ENCODE assay signal across 8 cellular contexts in genomic region chr16:88811850-88812736, GRCh38. TPM values are rescaled to one million over a fixed set of nuclear protein-coding genes. Genes with fewer than 3 reads are reported as not detected.
DNase-seq lines count a peak whose midpoint lies in the region; ATAC-seq and TF ChIP-seq lines count a peak whose summit lies in the region.

TSS of gene APRT (minus strand) at chr16:88811928. CDS start at chr16:88811899, 29 bp downstream.

- peak; percentile 76 for ATAC-seq in HG02763 (IDR thresholded peaks at IDR 0.05; ENCODE audit: unreplicated experiment)
- ATAC-seq in activated naive CD8-positive, alpha-beta T cell treated with anti-CD3 and anti-CD28 coated beads, Interleukin-2, amount 50 U/mL, for 24 hours = peak; percentile 58

- no peaks in the 10 kb centered on the region for H3K27me3 Mint-ChIP-seq in activated naive CD8-positive, alpha-beta T cell treated with anti-CD3 and anti-CD28 coated beads, Interleukin-2, amount 50 U/mL, for 24 hours

- H3K36me3 ChIP-seq in cardiac muscle cell = peaks cover 6% of the 10 kb centered on the region
- peaks cover 26 to 29% of the 10 kb centered on the region in 2 experiments for H3K36me3 ChIP-seq in trophoblast cell (ENCODE audit: control insufficient read depth in 1 of 2, insufficient read depth in 2 of 2, low read length in 2 of 2)
- H3K36me3 ChIP-seq in tibial nerve = peaks cover 0 to 38% (median 0%) of the 10 kb centered on the region in 3 donors

- no CpG with 5 or more reads among the region's 83 CpGs for WGBS in trophoblast cell (ENCODE audit: extremely low coverage, insufficient coverage, insufficient read length)
- 1 to 2% methylated on average over 40 to 41 of the region's 83 CpGs for WGBS in tibial nerve, 2 donors

- no peaks in the 10 kb centered on the region for H3K9me3 Mint-ChIP-seq in activated naive CD8-positive, alpha-beta T cell treated with anti-CD3 and anti-CD28 coated beads, Interleukin-2, amount 50 U/mL, for 24 hours

- H3K79me2 ChIP-seq in trophoblast cell (ENCODE audit: control insufficient read depth, insufficient read depth, low read length, poor library complexity) = peaks cover 9% of the 10 kb centered on the region

- peak within 1 kb of the TSS; percentile 95 for H3K27ac Mint-ChIP-seq in activated naive CD8-positive, alpha-beta T cell treated with anti-CD3 and anti-CD28 coated beads, Interleukin-2, amount 50 U/mL, for 24 hours

- peak within 1 kb of the TSS; percentile 82 for H2BK120ac ChIP-seq in trophoblast cell (ENCODE audit: insufficient read depth, low read length, poor library complexity)

- H4K91ac ChIP-seq in trophoblast cell (ENCODE audit: low read depth, low read length) = peak within 1 kb of the TSS; percentile 95

- peak within 1 kb of the TSS; percentile 78 for H2BK5ac ChIP-seq in trophoblast cell (ENCODE audit: low read depth, low read length, poor library complexity)

- H3K4me1 ChIP-seq in cardiac muscle cell (ENCODE audit: low read depth) (peaks cover 9% of the 10 kb centered on the region), trophoblast cell (ENCODE audit: control insufficient read depth in 1 of 2, insufficient read depth in 2 of 2, low read length in 2 of 2) (peaks cover 9 to 22% of the 10 kb centered on the region in 2 experiments), tibial nerve (peaks cover 0 to 35% (median 26%) of the 10 kb centered on the region in 4 donors)

- peak within 1 kb of the TSS; percentile 87 for H3K4me3 Mint-ChIP-seq in activated naive CD8-positive, alpha-beta T cell treated with anti-CD3 and anti-CD28 coated beads, Interleukin-2, amount 50 U/mL, for 24 hours

- H3K27ac ChIP-seq in cardiac muscle cell = peak within 1 kb of the TSS; percentile 84
- H3K27ac ChIP-seq in trophoblast cell (ENCODE audit: low read depth, low read length) = peak within 1 kb of the TSS; percentile 94
- H3K27ac ChIP-seq in tibial nerve = peak within 1 kb of the TSS; percentile 84 to 95 (median 93)

- peak within 1 kb of the TSS; percentile 2 for H3K23ac ChIP-seq in trophoblast cell (ENCODE audit: low read length)

- peak in 1 of 2 donors; percentile 94 for TF ChIP-seq EP300 in tibial nerve (IDR thresholded peaks at IDR 0.05)

- H3K36me3 Mint-ChIP-seq in activated naive CD8-positive, alpha-beta T cell treated with anti-CD3 and anti-CD28 coated beads, Interleukin-2, amount 50 U/mL, for 24 hours (ENCODE audit: low read depth) = peaks cover 28% of the 10 kb centered on the region

- H3K4me2 ChIP-seq in trophoblast cell (ENCODE audit: low read length) = peak within 1 kb of the TSS; percentile 98

- H3K18ac ChIP-seq in trophoblast cell (ENCODE audit: low read length) = peak within 1 kb of the TSS; percentile 68

- peak; percentile 54 to 79 for TF ChIP-seq POLR2A in tibial nerve (IDR thresholded peaks at IDR 0.05)

- H3K4me3 ChIP-seq in GM12875 (ENCODE audit: low read depth, low read length) (peak within 1 kb of the TSS; percentile 94), cardiac muscle cell (peak within 1 kb of the TSS; percentile 67), trophoblast cell (ENCODE audit: low read depth, low read length) (peak within 1 kb of the TSS; percentile 77), tibial nerve (peak within 1 kb of the TSS; percentile 76 to 86 (median 81))

- peak within 1 kb of the TSS; percentile 92 for H3K14ac ChIP-seq in trophoblast cell (ENCODE audit: low read length)

- H3K27me3 ChIP-seq in cardiac muscle cell = no peaks in the 10 kb centered on the region
- H3K27me3 ChIP-seq in trophoblast cell (ENCODE audit: insufficient read depth, low read length) = no peaks in the 10 kb centered on the region
- no peaks in the 10 kb centered on the region for H3K27me3 ChIP-seq in tibial nerve

- peak within 1 kb of the TSS; percentile 33 for H2AK5ac ChIP-seq in trophoblast cell (ENCODE audit: low read length)

- TF ChIP-seq CTCF in GM12875 (IDR thresholded peaks at IDR 0.05; ENCODE audit: borderline replicate concordance, insufficient read depth, low read depth, low read length) (no peak), cardiac muscle cell (IDR thresholded peaks at IDR 0.05; ENCODE audit: low read depth, low read length) (peak; percentile 31), tibial nerve (IDR thresholded peaks at IDR 0.05) (peak; percentile 24 to 49 (median 35))

- H3K79me1 ChIP-seq in trophoblast cell (ENCODE audit: low read length) = peaks cover 14% of the 10 kb centered on the region

- peak; percentile 85 to 92 (median 88) for DNase-seq in NCI-H1417 (lab: John Stamatoyannopoulos, UW)
- DNase-seq in SW480 (ENCODE audit: low spot score) = peak; percentile 94
- peak; percentile 98 for DNase-seq in activated naive CD8-positive, alpha-beta T cell treated with anti-CD3 and anti-CD28 coated beads, Interleukin-2, amount 50 U/mL, for 24 hours
- peak; percentile 94 to 97 for DNase-seq in cardiac muscle cell (ENCODE audit: low read depth in 1 of 2, low spot score in 1 of 2)
- DNase-seq in trophoblast cell = peak; percentile 92 to 96
- DNase-seq in tibial nerve (ENCODE audit: low spot score in 2 of 2) = peak; percentile 88

- H2BK12ac ChIP-seq in trophoblast cell (ENCODE audit: low read length) = peak within 1 kb of the TSS; percentile 39

- H4K8ac ChIP-seq in trophoblast cell (ENCODE audit: low read depth, low read length) = peak within 1 kb of the TSS; percentile 98

- H3K9me3 ChIP-seq in cardiac muscle cell (ENCODE audit: low read depth) = no peaks in the 10 kb centered on the region
- peaks cover 2% of the 10 kb centered on the region for H3K9me3 ChIP-seq in trophoblast cell (ENCODE audit: insufficient read depth, low read depth, low read length)
- H3K9me3 ChIP-seq in tibial nerve = no peaks in the 10 kb centered on the region

- H2AFZ ChIP-seq in trophoblast cell (ENCODE audit: insufficient read depth, low read length, poor library complexity) = peak within 1 kb of the TSS; percentile 86

- peak within 1 kb of the TSS; percentile 66 for H3K4ac ChIP-seq in trophoblast cell (ENCODE audit: low read depth, low read length)

- peak within 1 kb of the TSS; percentile 62 for H3K9ac ChIP-seq in trophoblast cell (ENCODE audit: low read length)

- peaks cover 24% of the 10 kb centered on the region for H3K4me1 Mint-ChIP-seq in activated naive CD8-positive, alpha-beta T cell treated with anti-CD3 and anti-CD28 coated beads, Interleukin-2, amount 50 U/mL, for 24 hours

- peak within 1 kb of the TSS; percentile 68 for H4K12ac ChIP-seq in trophoblast cell (ENCODE audit: low read depth, low read length)

RNA-seq across cellular contexts. Expression of gene APRT, which starts in this region (rescaled TPM):
- total RNA-seq in cardiac muscle cell = 123 and 140 TPM in 2 replicates
- 169 and 193 TPM in 2 replicates for polyA plus RNA-seq in cardiac muscle cell
- polyA plus RNA-seq in trophoblast cell (2013) = 95.8 and 96.2 TPM in 2 replicates
- total RNA-seq in tibial nerve = 100 to 1,000 TPM in 2 of 4 donors, 10 to 100 TPM in 2; 83.4 to 157 (median 106) TPM

Comparison
In these comparisons a context has a peak if more than half of its experiments do, and no peak if none do; other contexts are left out.
1. Peak in every context shown above with its lines: DNase-seq, ATAC-seq, H3K4me3 ChIP-seq and H3K27ac ChIP-seq.